In the genomic region with DNA sequence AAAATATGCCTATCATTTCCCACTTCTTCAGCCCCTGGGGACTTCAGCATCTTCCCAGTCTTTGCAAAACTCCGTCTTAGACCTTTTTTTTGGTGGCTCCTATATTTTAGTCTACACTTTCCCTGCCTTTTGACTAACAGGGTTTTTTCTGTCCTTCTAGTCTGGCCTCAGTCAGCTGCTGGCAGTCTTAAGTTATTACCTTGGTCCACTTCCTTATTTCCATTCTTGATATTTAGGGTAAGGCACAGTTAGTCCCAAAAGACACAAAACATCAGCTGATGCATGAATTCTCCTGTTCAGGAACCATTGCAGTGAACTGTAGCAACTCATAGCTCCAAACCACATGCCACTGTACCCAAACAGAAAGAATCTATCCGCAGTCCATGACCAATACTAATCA, we compare ENCODE assay signal across 27 cellular contexts.
"Had no signal": no experiment of that assay in that cellular context is flagged by ENCODE, and none has a peak within 500 bp of the region (broad histone marks: within the 10 kb centered on the region; RNA-seq: fewer than 3 reads in every experiment).

No MANE protein-coding gene starts in this region.

- DNase-seq: activated CD4-positive, alpha-beta T cell treated with anti-CD3 and anti-CD28 coated beads for 1 hour; activated CD4-positive, alpha-beta T cell treated with anti-CD3 and anti-CD28 coated beads for 4 hours; activated CD4-positive, alpha-beta T cell treated with anti-CD3 and anti-CD28 coated beads, Interleukin-2, amount 50 U/mL, for 1 hour; activated CD4-positive, alpha-beta T cell treated with anti-CD3 and anti-CD28 coated beads, Interleukin-2, amount 50 U/mL, for 48 hours; activated CD4-positive, CD25-positive, alpha-beta regulatory T cell; activated CD8-positive, alpha-beta memory T cell treated with anti-CD3 and anti-CD28 coated beads, Interleukin-2, amount 10 ng/mL, durations not matched to agents 7 days and 5 days; activated CD8-positive, alpha-beta memory T cell treated with anti-CD3 and anti-CD28 coated beads, Interleukin-2, amount 50 U/mL, for 4 hours; activated CD8-positive, alpha-beta T cell treated with anti-CD3 and anti-CD28 coated beads for 36 hours; activated effector memory CD4-positive, alpha-beta T cell treated with Interleukin-2 at 50 U/mL for 16 hours; activated gamma-delta T cell treated with Interleukin-2 at 50 U/mL for 16 hours; activated naive CD4-positive, alpha-beta T cell treated with anti-CD3 and anti-CD28 coated beads, Interleukin-2, amount 50 U/mL, for 16 hours; activated naive CD4-positive, alpha-beta T cell treated with Interleukin-2 at 50 U/mL for 16 hours; activated T-cell treated with anti-CD3 and anti-CD28 coated beads, Interleukin-2, amount 50 U/mL, for 24 hours; amniotic stem cell; anterior cingulate cortex; brain microvascular endothelial cell; dorsolateral prefrontal cortex; effector memory CD4-positive, alpha-beta T cell; endodermal cell; head of caudate nucleus; hypothalamus; T-helper 17 cell; T1000 had no signal

- H3K4me3 ChIP-seq: coronary artery, dorsolateral prefrontal cortex had no signal

- H3K27me3 ChIP-seq: brain microvascular endothelial cell, dorsolateral prefrontal cortex had no signal

- H3K27ac ChIP-seq: brain microvascular endothelial cell, coronary artery, dorsolateral prefrontal cortex had no signal

- H3K36me3 ChIP-seq: brain microvascular endothelial cell had no signal

- FAIRE-seq: astrocyte, bronchial epithelial cell, frontal cortex had no signal
